1 cellular context compared by ENCODE assay signal in genomic region chr18:9673296-9674251, GRCh38.
TF ChIP-seq lines count a peak whose summit lies in the region.

No MANE protein-coding gene starts in this region.

TF ChIP-seq in GM12878, 131 proteins besides CTCF, POLR2A, EP300 and RAD21 (continues in another document):
- TF ChIP-seq MEF2A (IDR thresholded peaks at IDR 0.05; ENCODE audit: insufficient read depth, low read depth, low read length), result 0 out of 2 replicates have a peak, but pooled peaks have one; percentile 54
- peak; percentile 82 for TF ChIP-seq IRF4 (IDR thresholded peaks at IDR 0.05; ENCODE audit: low read depth, low read length)
- no peak for TF ChIP-seq E2F4 (IDR thresholded peaks at IDR 0.05; ENCODE audit: low read depth, low read length)
- TF ChIP-seq MAX (IDR thresholded peaks at IDR 0.05; ENCODE audit: low read depth, low read length), result no peak; the same call in 1 of the 2 replicates
- peak; percentile 54; the same call in 1 of the 2 replicates for TF ChIP-seq ZNF384 (IDR thresholded peaks at IDR 0.05; ENCODE audit: borderline replicate concordance, low read depth, low read length)
- peak; percentile 81; the same call in 1 of the 2 replicates for TF ChIP-seq RCOR1 (conservative IDR thresholded peaks at IDR 0.05; ENCODE audit: low read depth, low read length)
- peak; percentile 54; the same call in 1 of the 2 replicates for TF ChIP-seq CREB1 (IDR thresholded peaks at IDR 0.05; ENCODE audit: low read depth)
- no peak for TF ChIP-seq BRCA1 (IDR thresholded peaks at IDR 0.05; ENCODE audit: low read depth, low read length)
- TF ChIP-seq NFYA (IDR thresholded peaks at IDR 0.05; ENCODE audit: borderline replicate concordance, low read depth, low read length), result no peak
- TF ChIP-seq GABPA (IDR thresholded peaks at IDR 0.05; ENCODE audit: low read depth), result peak; percentile 41; the same call in 1 of the 2 replicates
- peak; percentile 80; the same call in 1 of the 2 replicates for TF ChIP-seq CBX5 (IDR thresholded peaks at IDR 0.05; ENCODE audit: low read depth)
- TF ChIP-seq E4F1 (IDR thresholded peaks at IDR 0.05; ENCODE audit: borderline replicate concordance, partially characterized antibody), result no peak
- TF ChIP-seq ZNF274 (IDR thresholded peaks at IDR 0.05; ENCODE audit: insufficient read depth, insufficient read length), result no peak
- TF ChIP-seq, protein P1, sequence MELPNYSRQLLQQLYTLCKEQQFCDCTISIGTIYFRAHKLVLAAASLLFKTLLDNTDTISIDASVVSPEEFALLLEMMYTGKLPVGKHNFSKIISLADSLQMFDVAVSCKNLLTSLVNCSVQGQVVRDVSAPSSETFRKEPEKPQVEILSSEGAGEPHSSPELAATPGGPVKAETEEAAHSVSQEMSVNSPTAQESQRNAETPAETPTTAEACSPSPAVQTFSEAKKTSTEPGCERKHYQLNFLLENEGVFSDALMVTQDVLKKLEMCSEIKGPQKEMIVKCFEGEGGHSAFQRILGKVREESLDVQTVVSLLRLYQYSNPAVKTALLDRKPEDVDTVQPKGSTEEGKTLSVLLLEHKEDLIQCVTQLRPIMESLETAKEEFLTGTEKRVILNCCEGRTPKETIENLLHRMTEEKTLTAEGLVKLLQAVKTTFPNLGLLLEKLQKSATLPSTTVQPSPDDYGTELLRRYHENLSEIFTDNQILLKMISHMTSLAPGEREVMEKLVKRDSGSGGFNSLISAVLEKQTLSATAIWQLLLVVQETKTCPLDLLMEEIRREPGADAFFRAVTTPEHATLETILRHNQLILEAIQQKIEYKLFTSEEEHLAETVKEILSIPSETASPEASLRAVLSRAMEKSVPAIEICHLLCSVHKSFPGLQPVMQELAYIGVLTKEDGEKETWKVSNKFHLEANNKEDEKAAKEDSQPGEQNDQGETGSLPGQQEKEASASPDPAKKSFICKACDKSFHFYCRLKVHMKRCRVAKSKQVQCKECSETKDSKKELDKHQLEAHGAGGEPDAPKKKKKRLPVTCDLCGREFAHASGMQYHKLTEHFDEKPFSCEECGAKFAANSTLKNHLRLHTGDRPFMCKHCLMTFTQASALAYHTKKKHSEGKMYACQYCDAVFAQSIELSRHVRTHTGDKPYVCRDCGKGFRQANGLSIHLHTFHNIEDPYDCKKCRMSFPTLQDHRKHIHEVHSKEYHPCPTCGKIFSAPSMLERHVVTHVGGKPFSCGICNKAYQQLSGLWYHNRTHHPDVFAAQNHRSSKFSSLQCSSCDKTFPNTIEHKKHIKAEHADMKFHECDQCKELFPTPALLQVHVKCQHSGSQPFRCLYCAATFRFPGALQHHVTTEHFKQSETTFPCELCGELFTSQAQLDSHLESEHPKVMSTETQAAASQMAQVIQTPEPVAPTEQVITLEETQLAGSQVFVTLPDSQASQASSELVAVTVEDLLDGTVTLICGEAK (IDR thresholded peaks at IDR 0.05; ENCODE audit: borderline replicate concordance), result no peak; the same call in 1 of the 2 replicates
- no peak for TF ChIP-seq ZNF622 (IDR thresholded peaks at IDR 0.05)
- TF ChIP-seq KLF5 (IDR thresholded peaks at IDR 0.05; ENCODE audit: partially characterized antibody), result no peak
- peak; percentile 73 for TF ChIP-seq CREM (IDR thresholded peaks at IDR 0.05; ENCODE audit: low read depth)
- TF ChIP-seq, protein P2, sequence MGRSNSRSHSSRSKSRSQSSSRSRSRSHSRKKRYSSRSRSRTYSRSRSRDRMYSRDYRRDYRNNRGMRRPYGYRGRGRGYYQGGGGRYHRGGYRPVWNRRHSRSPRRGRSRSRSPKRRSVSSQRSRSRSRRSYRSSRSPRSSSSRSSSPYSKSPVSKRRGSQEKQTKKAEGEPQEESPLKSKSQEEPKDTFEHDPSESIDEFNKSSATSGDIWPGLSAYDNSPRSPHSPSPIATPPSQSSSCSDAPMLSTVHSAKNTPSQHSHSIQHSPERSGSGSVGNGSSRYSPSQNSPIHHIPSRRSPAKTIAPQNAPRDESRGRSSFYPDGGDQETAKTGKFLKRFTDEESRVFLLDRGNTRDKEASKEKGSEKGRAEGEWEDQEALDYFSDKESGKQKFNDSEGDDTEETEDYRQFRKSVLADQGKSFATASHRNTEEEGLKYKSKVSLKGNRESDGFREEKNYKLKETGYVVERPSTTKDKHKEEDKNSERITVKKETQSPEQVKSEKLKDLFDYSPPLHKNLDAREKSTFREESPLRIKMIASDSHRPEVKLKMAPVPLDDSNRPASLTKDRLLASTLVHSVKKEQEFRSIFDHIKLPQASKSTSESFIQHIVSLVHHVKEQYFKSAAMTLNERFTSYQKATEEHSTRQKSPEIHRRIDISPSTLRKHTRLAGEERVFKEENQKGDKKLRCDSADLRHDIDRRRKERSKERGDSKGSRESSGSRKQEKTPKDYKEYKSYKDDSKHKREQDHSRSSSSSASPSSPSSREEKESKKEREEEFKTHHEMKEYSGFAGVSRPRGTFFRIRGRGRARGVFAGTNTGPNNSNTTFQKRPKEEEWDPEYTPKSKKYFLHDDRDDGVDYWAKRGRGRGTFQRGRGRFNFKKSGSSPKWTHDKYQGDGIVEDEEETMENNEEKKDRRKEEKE (IDR thresholded peaks at IDR 0.05), result no peak
- peak; percentile 90 for TF ChIP-seq PAX5 (IDR thresholded peaks at IDR 0.05; ENCODE audit: borderline replicate concordance, low read depth, low read length)
- no peak for TF ChIP-seq MYB (IDR thresholded peaks at IDR 0.05; ENCODE audit: borderline replicate concordance, low read depth, low read length)
- TF ChIP-seq CBX3 (IDR thresholded peaks at IDR 0.05; ENCODE audit: borderline replicate concordance, low read depth), result no peak
- no peak for TF ChIP-seq IRF3 (IDR thresholded peaks at IDR 0.05)
- peak; percentile 92 for TF ChIP-seq NBN (IDR thresholded peaks at IDR 0.05)
- no peak for TF ChIP-seq CBFB (IDR thresholded peaks at IDR 0.05; ENCODE audit: low read depth)
- no peak for TF ChIP-seq HCFC1 (IDR thresholded peaks at IDR 0.05; ENCODE audit: low read length)
- TF ChIP-seq SMC3 (IDR thresholded peaks at IDR 0.05; ENCODE audit: borderline replicate concordance, low read length), result peak; percentile 63; the same call in 1 of the 2 replicates
- no peak for TF ChIP-seq SUZ12 (IDR thresholded peaks at IDR 0.05; ENCODE audit: unreplicated experiment)
- TF ChIP-seq ZNF207 (IDR thresholded peaks at IDR 0.05; ENCODE audit: borderline replicate concordance), result no peak
- TF ChIP-seq, protein P3, sequence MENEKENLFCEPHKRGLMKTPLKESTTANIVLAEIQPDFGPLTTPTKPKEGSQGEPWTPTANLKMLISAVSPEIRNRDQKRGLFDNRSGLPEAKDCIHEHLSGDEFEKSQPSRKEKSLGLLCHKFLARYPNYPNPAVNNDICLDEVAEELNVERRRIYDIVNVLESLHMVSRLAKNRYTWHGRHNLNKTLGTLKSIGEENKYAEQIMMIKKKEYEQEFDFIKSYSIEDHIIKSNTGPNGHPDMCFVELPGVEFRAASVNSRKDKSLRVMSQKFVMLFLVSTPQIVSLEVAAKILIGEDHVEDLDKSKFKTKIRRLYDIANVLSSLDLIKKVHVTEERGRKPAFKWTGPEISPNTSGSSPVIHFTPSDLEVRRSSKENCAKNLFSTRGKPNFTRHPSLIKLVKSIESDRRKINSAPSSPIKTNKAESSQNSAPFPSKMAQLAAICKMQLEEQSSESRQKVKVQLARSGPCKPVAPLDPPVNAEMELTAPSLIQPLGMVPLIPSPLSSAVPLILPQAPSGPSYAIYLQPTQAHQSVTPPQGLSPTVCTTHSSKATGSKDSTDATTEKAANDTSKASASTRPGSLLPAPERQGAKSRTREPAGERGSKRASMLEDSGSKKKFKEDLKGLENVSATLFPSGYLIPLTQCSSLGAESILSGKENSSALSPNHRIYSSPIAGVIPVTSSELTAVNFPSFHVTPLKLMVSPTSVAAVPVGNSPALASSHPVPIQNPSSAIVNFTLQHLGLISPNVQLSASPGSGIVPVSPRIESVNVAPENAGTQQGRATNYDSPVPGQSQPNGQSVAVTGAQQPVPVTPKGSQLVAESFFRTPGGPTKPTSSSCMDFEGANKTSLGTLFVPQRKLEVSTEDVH (IDR thresholded peaks at IDR 0.05; ENCODE audit: low read depth, partially characterized antibody), result no peak
- TF ChIP-seq RELB (IDR thresholded peaks at IDR 0.05; ENCODE audit: low read depth), result peak; percentile 87
- TF ChIP-seq, protein P4, sequence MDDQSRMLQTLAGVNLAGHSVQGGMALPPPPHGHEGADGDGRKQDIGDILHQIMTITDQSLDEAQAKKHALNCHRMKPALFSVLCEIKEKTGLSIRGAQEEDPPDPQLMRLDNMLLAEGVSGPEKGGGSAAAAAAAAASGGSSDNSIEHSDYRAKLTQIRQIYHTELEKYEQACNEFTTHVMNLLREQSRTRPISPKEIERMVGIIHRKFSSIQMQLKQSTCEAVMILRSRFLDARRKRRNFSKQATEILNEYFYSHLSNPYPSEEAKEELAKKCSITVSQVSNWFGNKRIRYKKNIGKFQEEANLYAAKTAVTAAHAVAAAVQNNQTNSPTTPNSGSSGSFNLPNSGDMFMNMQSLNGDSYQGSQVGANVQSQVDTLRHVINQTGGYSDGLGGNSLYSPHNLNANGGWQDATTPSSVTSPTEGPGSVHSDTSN (IDR thresholded peaks at IDR 0.05; ENCODE audit: insufficient replicate concordance, low read depth, low read length), result peak; percentile 3
- no peak for TF ChIP-seq ZNF592 (IDR thresholded peaks at IDR 0.05)
- TF ChIP-seq ZNF24 (IDR thresholded peaks at IDR 0.05), result peak; percentile 19; the same call in 1 of the 2 replicates
- no peak for TF ChIP-seq ZZZ3 (IDR thresholded peaks at IDR 0.05; ENCODE audit: control insufficient read depth, insufficient read length, low read depth)
- no peak for TF ChIP-seq PAX8 (IDR thresholded peaks at IDR 0.05)
